23 cellular contexts compared by ENCODE assay signal in genomic region chr9:6592231-6592630, GRCh38. TPM values are rescaled to one million over a fixed set of nuclear protein-coding genes. Genes with fewer than 3 reads are reported as not detected.
"Had no signal": no experiment of that assay in that cellular context is flagged by ENCODE, and none has a peak within 500 bp of the region (broad histone marks: within the 10 kb centered on the region; RNA-seq: fewer than 3 reads in every experiment).

No MANE protein-coding gene starts in this region.

- H3K27ac ChIP-seq: left ventricle myocardium inferior, ovary, right atrium auricular region, sigmoid colon, spleen, suprapubic skin, thoracic aorta, tibial artery, uterus had no signal

- H3K9me3 Mint-ChIP-seq: naive thymus-derived CD4-positive, alpha-beta T cell; natural killer cell treated with Interleukin-12 subunit alpha and Interleukin-12 subunit beta and Interleukin-15 and Interleukin-18, amount 100 ng/mL, for 72 hours; stimulated activated effector memory CD8-positive, alpha-beta T cell treated with anti-CD3 and anti-CD28 coated beads, Interleukin-12 subunit alpha, Interleukin-12 subunit beta, amount 100 ng/mL, for 72 hours; stimulated activated naive CD8-positive, alpha-beta T cell treated with anti-CD3 and anti-CD28 coated beads, Interleukin-15, Interleukin-2, amounts not matched to agents 100 ng/mL and 50 ng/mL, for 24 hours; type B pancreatic cell had no signal

- H3K36me3 ChIP-seq: left ventricle myocardium inferior, ovary, right atrium auricular region, sigmoid colon, spleen, suprapubic skin, thoracic aorta, tibial artery, uterus had no signal

- H3K36me3 Mint-ChIP-seq: naive thymus-derived CD4-positive, alpha-beta T cell; natural killer cell treated with Interleukin-12 subunit alpha and Interleukin-12 subunit beta and Interleukin-15 and Interleukin-18, amount 100 ng/mL, for 72 hours; stimulated activated effector memory CD8-positive, alpha-beta T cell treated with anti-CD3 and anti-CD28 coated beads, Interleukin-12 subunit alpha, Interleukin-12 subunit beta, amount 100 ng/mL, for 72 hours; type B pancreatic cell had no signal

- H3K4me3 Mint-ChIP-seq: naive thymus-derived CD4-positive, alpha-beta T cell; natural killer cell treated with Interleukin-12 subunit alpha and Interleukin-12 subunit beta and Interleukin-15 and Interleukin-18, amount 100 ng/mL, for 72 hours; stimulated activated effector memory CD8-positive, alpha-beta T cell treated with anti-CD3 and anti-CD28 coated beads, Interleukin-12 subunit alpha, Interleukin-12 subunit beta, amount 100 ng/mL, for 72 hours; stimulated activated naive CD8-positive, alpha-beta T cell treated with anti-CD3 and anti-CD28 coated beads, Interleukin-15, Interleukin-2, amounts not matched to agents 100 ng/mL and 50 ng/mL, for 24 hours; type B pancreatic cell had no signal

- H3K27me3 ChIP-seq: ovary, right atrium auricular region, sigmoid colon, spleen, suprapubic skin, tibial artery, uterus had no signal

- H3K27me3 Mint-ChIP-seq: stimulated activated naive CD8-positive, alpha-beta T cell treated with anti-CD3 and anti-CD28 coated beads, Interleukin-15, Interleukin-2, amounts not matched to agents 100 ng/mL and 50 ng/mL, for 24 hours; type B pancreatic cell had no signal

- DNase-seq: islet precursor cell; left ventricle myocardium inferior; midbrain; mucosa of descending colon; naive thymus-derived CD4-positive, alpha-beta T cell; ovary; sigmoid colon; small intestine; spleen; stimulated activated CD4-positive, alpha-beta T cell treated with anti-CD3 and anti-CD28 coated beads, Interleukin-4, amount 100 ng/mL, for 24 hours; stimulated activated naive CD4-positive, alpha-beta T cell; tibial artery; uterus had no signal

- H3K4me1 ChIP-seq: left ventricle myocardium inferior, right atrium auricular region, sigmoid colon, suprapubic skin, tibial artery, uterus had no signal

- H3K4me1 Mint-ChIP-seq: stimulated activated effector memory CD8-positive, alpha-beta T cell treated with anti-CD3 and anti-CD28 coated beads, Interleukin-12 subunit alpha, Interleukin-12 subunit beta, amount 100 ng/mL, for 72 hours had no signal

- H3K27ac Mint-ChIP-seq: naive thymus-derived CD4-positive, alpha-beta T cell; natural killer cell treated with Interleukin-12 subunit alpha and Interleukin-12 subunit beta and Interleukin-15 and Interleukin-18, amount 100 ng/mL, for 72 hours; progenitor cell of endocrine pancreas; stimulated activated effector memory CD8-positive, alpha-beta T cell treated with anti-CD3 and anti-CD28 coated beads, Interleukin-12 subunit alpha, Interleukin-12 subunit beta, amount 100 ng/mL, for 72 hours; stimulated activated naive CD8-positive, alpha-beta T cell treated with anti-CD3 and anti-CD28 coated beads, Interleukin-15, Interleukin-2, amounts not matched to agents 100 ng/mL and 50 ng/mL, for 24 hours; type B pancreatic cell had no signal

- H3K9me3 ChIP-seq: left ventricle myocardium inferior, mucosa of descending colon, ovary, right atrium auricular region, sigmoid colon, spleen, suprapubic skin, thoracic aorta, tibial artery, uterus had no signal

- ATAC-seq: mucosa of descending colon; naive thymus-derived CD4-positive, alpha-beta T cell; natural killer cell treated with Interleukin-12 subunit alpha and Interleukin-12 subunit beta and Interleukin-15 and Interleukin-18, amount 100 ng/mL, for 72 hours; stimulated activated effector memory CD8-positive, alpha-beta T cell treated with anti-CD3 and anti-CD28 coated beads, Interleukin-12 subunit alpha, Interleukin-12 subunit beta, amount 100 ng/mL, for 72 hours had no signal

- H3K4me3 ChIP-seq: left ventricle myocardium inferior, lung, mucosa of descending colon, ovary, right atrium auricular region, sigmoid colon, spleen, suprapubic skin, thoracic aorta, tibial artery, uterus had no signal

RNA-seq across cellular contexts. Expression of gene GLDC, which starts 53.3 kb away (rescaled TPM):
- total RNA-seq: left ventricle myocardium inferior, subcutaneous adipose tissue had no signal
- polyA plus RNA-seq: naive thymus-derived CD4-positive, alpha-beta T cell had no signal
